Comparison of ENCODE assay signal across 26 cellular contexts in the genomic region with DNA sequence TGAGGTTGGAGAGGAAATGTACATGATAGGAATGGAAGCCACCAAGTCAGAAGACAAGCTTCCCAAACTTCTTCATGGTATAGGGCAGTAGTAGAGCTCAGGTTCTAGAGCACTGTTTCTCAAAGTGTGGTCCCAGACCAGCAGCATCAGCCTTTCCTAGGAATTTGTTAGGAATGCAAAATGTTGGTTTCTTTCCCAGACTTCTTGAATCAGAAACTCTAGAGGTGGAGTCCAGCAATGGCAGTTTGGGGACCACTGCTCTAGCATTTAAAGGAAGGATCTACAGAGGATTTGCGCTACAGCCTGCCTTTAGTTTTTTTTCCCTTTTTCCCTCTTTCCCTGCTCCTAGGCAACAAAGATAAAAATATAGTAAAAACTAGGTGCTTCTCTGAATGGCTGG. TPM values are rescaled to one million over a fixed set of nuclear protein-coding genes. Genes with fewer than 3 reads are reported as not detected.
"Had no signal": no experiment of that assay in that cellular context is flagged by ENCODE, and none has a peak within 500 bp of the region (broad histone marks: within the 10 kb centered on the region; RNA-seq: fewer than 3 reads in every experiment).

No MANE protein-coding gene starts in this region.

- H3K4me1 ChIP-seq: adrenal gland, ascending aorta, lower lobe of right lung, transverse colon had no signal

- H3K9me3 ChIP-seq: adrenal gland, ascending aorta, lower lobe of right lung, transverse colon had no signal

- DNase-seq: activated gamma-delta T cell treated with Interleukin-2 at 50 U/mL for 16 hours; activated T-cell treated with anti-CD3 and anti-CD28 coated beads, Interleukin-2, amount 50 U/mL, for 1 hour; adrenal gland; dermis blood vessel endothelial cell; effector CD8-positive, alpha-beta T cell; erythroblast; glutamatergic neuron; immature natural killer cell; lower lobe of right lung; naive thymus-derived CD4-positive, alpha-beta T cell; occipital lobe; stimulated activated CD4-positive, alpha-beta T cell treated with anti-CD3 and anti-CD28 coated beads, Interleukin-15, amount 100 ng/mL, for 24 hours; T-helper 9 cell; transverse colon had no signal

- H3K4me2 ChIP-seq: hepatocyte, smooth muscle cell had no signal

- H3K36me3 ChIP-seq: adrenal gland, ascending aorta, lower lobe of right lung, transverse colon had no signal

- H3K4me3 Mint-ChIP-seq: immature natural killer cell; naive thymus-derived CD4-positive, alpha-beta T cell; neural crest cell; stimulated activated memory B cell treated with anti-CD40 and anti-IgM and Interleukin-4, amounts not matched to agents 10 μg/mL and 1 μg/mL and 100 μg/mL, for 72 hours; WTC11 had no signal

- H3K27ac Mint-ChIP-seq: activated naive CD4-positive, alpha-beta T cell treated with anti-CD3 and anti-CD28 coated beads, Interleukin-2, amount 50 U/mL, for 72 hours; immature natural killer cell; naive thymus-derived CD4-positive, alpha-beta T cell; stimulated activated memory B cell treated with anti-CD40 and anti-IgM and Interleukin-4, amounts not matched to agents 10 μg/mL and 1 μg/mL and 100 μg/mL, for 72 hours; WTC11 had no signal

- H3K4me1 Mint-ChIP-seq: immature natural killer cell; naive thymus-derived CD4-positive, alpha-beta T cell; neural crest cell; stimulated activated memory B cell treated with anti-CD40 and anti-IgM and Interleukin-4, amounts not matched to agents 10 μg/mL and 1 μg/mL and 100 μg/mL, for 72 hours; WTC11 had no signal

- ATAC-seq: activated naive CD4-positive, alpha-beta T cell treated with anti-CD3 and anti-CD28 coated beads, Interleukin-2, amount 50 U/mL, for 72 hours; left lobe of liver; lower lobe of right lung; naive thymus-derived CD4-positive, alpha-beta T cell; stimulated activated memory B cell treated with anti-CD40 and anti-IgM and Interleukin-4, amounts not matched to agents 10 μg/mL and 1 μg/mL and 100 μg/mL, for 72 hours; WTC11 had no signal

- H3K4me3 ChIP-seq: adrenal gland, ascending aorta, hepatocyte, lower lobe of right lung, smooth muscle cell, transverse colon had no signal

- H2AFZ ChIP-seq: hepatocyte had no signal

- H3K36me3 Mint-ChIP-seq: immature natural killer cell; stimulated activated memory B cell treated with anti-CD40 and anti-IgM and Interleukin-4, amounts not matched to agents 10 μg/mL and 1 μg/mL and 100 μg/mL, for 72 hours had no signal

- H3K27me3 ChIP-seq: adrenal gland, ascending aorta, hepatocyte, transverse colon had no signal

- H3K27ac ChIP-seq: adrenal gland, ascending aorta, hepatocyte, lower lobe of right lung, transverse colon had no signal

- H3K79me2 ChIP-seq: hepatocyte had no signal

RNA-seq across cellular contexts. Expression of a gene that starts 17.0 kb away (rescaled TPM):
- total RNA-seq: activated naive CD4-positive, alpha-beta T cell treated with anti-CD3 and anti-CD28 coated beads, Interleukin-2, amount 50 U/mL, for 72 hours; adrenal gland; ascending aorta; cardiac septum; dermis blood vessel endothelial cell; frontal cortex; kidney epithelial cell; left lobe of liver; naive thymus-derived CD4-positive, alpha-beta T cell; neural crest cell; occipital lobe; temporal lobe; WTC11 had no signal
- polyA plus RNA-seq: adrenal gland; immature natural killer cell; naive thymus-derived CD4-positive, alpha-beta T cell had no signal

RNA-seq across cellular contexts. Expression of a gene that starts 48.3 kb away (rescaled TPM):
- total RNA-seq: activated naive CD4-positive, alpha-beta T cell treated with anti-CD3 and anti-CD28 coated beads, Interleukin-2, amount 50 U/mL, for 72 hours; ascending aorta; cardiac septum; dermis blood vessel endothelial cell; frontal cortex; kidney epithelial cell; left lobe of liver; lower lobe of right lung; naive thymus-derived CD4-positive, alpha-beta T cell; neural crest cell; occipital lobe; temporal lobe; WTC11 had no signal
- polyA plus RNA-seq: adrenal gland; immature natural killer cell; naive thymus-derived CD4-positive, alpha-beta T cell had no signal
